In genomic region chr19:17108453-17108784, GRCh38 we compare ENCODE assay signal across 9 cellular contexts. TPM values are rescaled to one million over a fixed set of nuclear protein-coding genes. Genes with fewer than 3 reads are reported as not detected.
A peak's percentile ranks its signal among the peaks of the same experiment; 100 is the strongest.
DNase-seq lines count a peak whose midpoint lies in the region; ATAC-seq and TF ChIP-seq lines count a peak whose summit lies in the region.
"Had no signal": no experiment of that assay in that cellular context is flagged by ENCODE, and none has a peak within 500 bp of the region (broad histone marks: within the 10 kb centered on the region; RNA-seq: fewer than 3 reads in every experiment).

No MANE protein-coding gene starts in this region.

- no peaks in the 10 kb centered on the region for H3K9me3 Mint-ChIP-seq in neural crest cell

- intact Hi-C loops in left ventricle myocardium inferior (cut with micrococcal nuclease) (no loop called here), Right ventricle myocardium inferior (cut with DNase I) (no loop called here), colonic mucosa (cut with DNase I) (no loop called here), uterus (cut with DNase I; ENCODE audit: low total_unique reads) (no loop called here)

- H3K4me3 Mint-ChIP-seq in neural crest cell, result no peak overlapping the region

- H3K36me3 ChIP-seq in left ventricle myocardium inferior (peaks cover 21% of the 10 kb centered on the region), colonic mucosa (no peaks in the 10 kb centered on the region), uterus (no peaks in the 10 kb centered on the region)

- H3K27ac Mint-ChIP-seq in neural crest cell (ENCODE audit: unreplicated experiment), result peak overlapping the region; percentile 71

- no peaks in the 10 kb centered on the region for H3K27me3 ChIP-seq in left ventricle myocardium inferior (ENCODE audit: low read depth)
- H3K27me3 ChIP-seq in colonic mucosa, result no peaks in the 10 kb centered on the region
- no peaks in the 10 kb centered on the region for H3K27me3 ChIP-seq in uterus

- no peaks in the 10 kb centered on the region for H3K27me3 Mint-ChIP-seq in neural crest cell (ENCODE audit: low read depth)

- peak overlapping the region in 1 of 2 donors; percentile 2 for H3K9ac ChIP-seq in colonic mucosa (ENCODE audit: low read depth in 2 of 2, low read length in 2 of 2)

- H3K27ac ChIP-seq in left ventricle myocardium inferior (replicated peaks) (peak overlapping the region; percentile 75), colonic mucosa (peak overlapping the region; percentile 75), uterus (peak overlapping the region; percentile 92 to 93)

- ATAC-seq in Right ventricle myocardium inferior, result no peak
- ATAC-seq in GM19035 (IDR thresholded peaks at IDR 0.05; ENCODE audit: unreplicated experiment), result no peak
- ATAC-seq: K562 had no signal

- H3K36me3 Mint-ChIP-seq in neural crest cell (ENCODE audit: low read depth), result peaks cover 13% of the 10 kb centered on the region

- no peak for TF ChIP-seq CTCF in left ventricle myocardium inferior (IDR thresholded peaks at IDR 0.05; ENCODE audit: borderline replicate concordance)
- no peak for TF ChIP-seq CTCF in colonic mucosa (IDR thresholded peaks at IDR 0.05)
- no peak for TF ChIP-seq CTCF in neural crest cell (conservative IDR thresholded peaks at IDR 0.05)
- TF ChIP-seq CTCF in uterus (IDR thresholded peaks at IDR 0.05), result no peak

- H3K9me3 ChIP-seq in left ventricle myocardium inferior (replicated peaks) (no peaks in the 10 kb centered on the region), colonic mucosa (no peaks in the 10 kb centered on the region), uterus (no peaks in the 10 kb centered on the region)

- DNase-seq in left ventricle myocardium inferior, result no peak
- no peak for DNase-seq in Right ventricle myocardium inferior (ENCODE audit: missing footprints)
- no peak for DNase-seq in colonic mucosa
- no peak for DNase-seq in neural crest cell (ENCODE audit: low read depth, low spot score)
- DNase-seq in uterus, result no peak
- DNase-seq in HCEC 1CT, result no peak
- no peak for DNase-seq in HuH-7.5 (ENCODE audit: low spot score)

- H3K4me1 ChIP-seq in left ventricle myocardium inferior, result peaks cover 45% of the 10 kb centered on the region
- peaks cover 13% of the 10 kb centered on the region for H3K4me1 ChIP-seq in colonic mucosa
- H3K4me1 ChIP-seq in uterus, result peaks cover 10 to 11% of the 10 kb centered on the region in 2 donors

- peaks cover 36% of the 10 kb centered on the region for H3K4me1 Mint-ChIP-seq in neural crest cell

- TF ChIP-seq POLR2A in uterus (IDR thresholded peaks at IDR 0.05), result no peak

- H3K4me3 ChIP-seq in left ventricle myocardium inferior (no peak overlapping the region), colonic mucosa (no peak overlapping the region), uterus (no peak overlapping the region)
- H3K4me3 ChIP-seq: K562 had no signal

RNA-seq across cellular contexts. Expression of gene MYO9B, which starts 32.8 kb away (rescaled TPM):
- total RNA-seq in left ventricle myocardium inferior (30.7 TPM), Right ventricle myocardium inferior (33.2 TPM), colonic mucosa (10 to 100 TPM; 56.5 to 89.2 TPM), neural crest cell (113 and 119 TPM in 2 replicates), uterus (100 to 1,000 TPM in 1 of 4 donors, 10 to 100 TPM in 3; 17.6 to 117 (median 54.1) TPM)

RNA-seq across cellular contexts. Expression of gene HAUS8, which starts 33.2 kb away (rescaled TPM):
- total RNA-seq in left ventricle myocardium inferior (3.5 TPM), Right ventricle myocardium inferior (5.4 TPM), colonic mucosa (10 to 100 TPM; 10.6 to 29.8 TPM), neural crest cell (36.5 and 46.4 TPM in 2 replicates), uterus (10 to 100 TPM in 2 of 4 donors, 1 to 10 TPM in 2; 2.6 to 11.5 (median 6.9) TPM)
